18 cellular contexts compared by ENCODE assay signal in the genomic region with DNA sequence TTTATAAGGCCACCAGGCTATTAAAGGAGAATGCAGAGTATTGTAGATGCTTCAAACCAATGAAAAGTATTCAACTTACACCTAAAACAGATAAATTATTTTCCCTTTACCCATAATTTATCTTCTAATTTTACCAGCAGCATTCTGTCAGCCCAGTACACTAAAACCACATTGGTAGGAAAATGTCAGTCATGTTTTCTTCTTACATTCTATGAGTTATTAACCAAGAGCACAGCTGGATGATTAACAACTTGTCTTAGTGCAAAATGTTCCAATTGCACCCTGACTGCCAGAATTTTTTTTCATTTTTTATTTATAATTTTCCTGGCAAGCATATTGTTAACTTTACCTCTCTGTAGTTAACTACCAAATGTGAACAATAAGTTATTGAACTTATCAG.
DNase-seq lines count a peak whose midpoint lies in the region; ATAC-seq and TF ChIP-seq lines count a peak whose summit lies in the region.
"Had no signal": no experiment of that assay in that cellular context is flagged by ENCODE, and none has a peak within 500 bp of the region (broad histone marks: within the 10 kb centered on the region; RNA-seq: fewer than 3 reads in every experiment).

No MANE protein-coding gene starts in this region.

- peak; percentile 88 for ATAC-seq in activated naive CD8-positive, alpha-beta T cell treated with anti-CD3 and anti-CD28 coated beads, Interleukin-2, amount 50 U/mL, for 24 hours
- no peak for ATAC-seq in stimulated activated naive B cell treated with anti-CD40 and anti-IgM and Interleukin-4, amounts not matched to agents 10 μg/mL and 1 μg/mL and 100 μg/mL, for 72 hours (replicated peaks)
- ATAC-seq: PC-3 had no signal

- H3K4me1 ChIP-seq in tibial artery (peaks cover 0 to 24% (median 3%) of the 10 kb centered on the region in 4 donors), uterus (no peaks in the 10 kb centered on the region)

- H3K4me3 Mint-ChIP-seq in activated naive CD4-positive, alpha-beta T cell treated with anti-CD3 and anti-CD28 coated beads, Interleukin-2, amount 50 U/mL, for 24 hours = no peak overlapping the region
- no peak overlapping the region for H3K4me3 Mint-ChIP-seq in activated naive CD8-positive, alpha-beta T cell treated with anti-CD3 and anti-CD28 coated beads, Interleukin-2, amount 50 U/mL, for 24 hours
- no peak overlapping the region for H3K4me3 Mint-ChIP-seq in stimulated activated naive B cell treated with anti-CD40 and anti-IgM and Interleukin-4, amounts not matched to agents 10 μg/mL and 1 μg/mL and 100 μg/mL, for 72 hours

- H3K36me3 Mint-ChIP-seq in activated naive CD4-positive, alpha-beta T cell treated with anti-CD3 and anti-CD28 coated beads, Interleukin-2, amount 50 U/mL, for 24 hours = peaks cover 6% of the 10 kb centered on the region
- H3K36me3 Mint-ChIP-seq in activated naive CD8-positive, alpha-beta T cell treated with anti-CD3 and anti-CD28 coated beads, Interleukin-2, amount 50 U/mL, for 24 hours (ENCODE audit: low read depth) = no peaks in the 10 kb centered on the region
- no peaks in the 10 kb centered on the region for H3K36me3 Mint-ChIP-seq in stimulated activated naive B cell treated with anti-CD40 and anti-IgM and Interleukin-4, amounts not matched to agents 10 μg/mL and 1 μg/mL and 100 μg/mL, for 72 hours

- H3K27ac ChIP-seq in tibial artery = peak overlapping the region; percentile 36 to 56
- no peak overlapping the region for H3K27ac ChIP-seq in uterus
- H3K27ac ChIP-seq: C4-2B, GM23248, SJSA1 had no signal

- no peak for TF ChIP-seq POLR2A in uterus (IDR thresholded peaks at IDR 0.05)

- peaks cover 28% of the 10 kb centered on the region for H3K4me1 Mint-ChIP-seq in activated naive CD4-positive, alpha-beta T cell treated with anti-CD3 and anti-CD28 coated beads, Interleukin-2, amount 50 U/mL, for 24 hours
- peaks cover 26% of the 10 kb centered on the region for H3K4me1 Mint-ChIP-seq in activated naive CD8-positive, alpha-beta T cell treated with anti-CD3 and anti-CD28 coated beads, Interleukin-2, amount 50 U/mL, for 24 hours
- H3K4me1 Mint-ChIP-seq in stimulated activated naive B cell treated with anti-CD40 and anti-IgM and Interleukin-4, amounts not matched to agents 10 μg/mL and 1 μg/mL and 100 μg/mL, for 72 hours = no peaks in the 10 kb centered on the region

- H3K9me3 ChIP-seq in tibial artery (no peaks in the 10 kb centered on the region), uterus (no peaks in the 10 kb centered on the region)
- H3K9me3 ChIP-seq: SJSA1 had no signal

- intact Hi-C loops in tibial artery (cut with DNase I; ENCODE audit: low total_unique reads) (no loop called here), uterus (cut with DNase I; ENCODE audit: low total_unique reads) (no loop called here)

- H3K9me3 Mint-ChIP-seq in activated naive CD4-positive, alpha-beta T cell treated with anti-CD3 and anti-CD28 coated beads, Interleukin-2, amount 50 U/mL, for 24 hours = peaks cover 11% of the 10 kb centered on the region
- no peaks in the 10 kb centered on the region for H3K9me3 Mint-ChIP-seq in activated naive CD8-positive, alpha-beta T cell treated with anti-CD3 and anti-CD28 coated beads, Interleukin-2, amount 50 U/mL, for 24 hours
- H3K9me3 Mint-ChIP-seq in stimulated activated naive B cell treated with anti-CD40 and anti-IgM and Interleukin-4, amounts not matched to agents 10 μg/mL and 1 μg/mL and 100 μg/mL, for 72 hours = peaks cover 0 to 1% of the 10 kb centered on the region in 2 donors

- peak overlapping the region; percentile 52 for H3K27ac Mint-ChIP-seq in activated naive CD4-positive, alpha-beta T cell treated with anti-CD3 and anti-CD28 coated beads, Interleukin-2, amount 50 U/mL, for 24 hours
- peak overlapping the region; percentile 72 for H3K27ac Mint-ChIP-seq in activated naive CD8-positive, alpha-beta T cell treated with anti-CD3 and anti-CD28 coated beads, Interleukin-2, amount 50 U/mL, for 24 hours
- no peak overlapping the region for H3K27ac Mint-ChIP-seq in stimulated activated naive B cell treated with anti-CD40 and anti-IgM and Interleukin-4, amounts not matched to agents 10 μg/mL and 1 μg/mL and 100 μg/mL, for 72 hours

- H3K36me3 ChIP-seq in tibial artery (no peaks in the 10 kb centered on the region), uterus (no peaks in the 10 kb centered on the region)
- H3K36me3 ChIP-seq: SJSA1 had no signal

- TF ChIP-seq CTCF in tibial artery (IDR thresholded peaks at IDR 0.05) (no peak), uterus (IDR thresholded peaks at IDR 0.05) (no peak)

- H3K27me3 ChIP-seq in tibial artery (no peaks in the 10 kb centered on the region), uterus (no peaks in the 10 kb centered on the region)
- H3K27me3 ChIP-seq: SJSA1 had no signal

- H3K4me3 ChIP-seq in tibial artery (no peak overlapping the region), uterus (no peak overlapping the region)
- H3K4me3 ChIP-seq: GM23248, SJSA1 had no signal

- DNase-seq in activated naive CD4-positive, alpha-beta T cell treated with Interleukin-2 at 50 U/mL for 16 hours = no peak
- DNase-seq in activated naive CD8-positive, alpha-beta T cell treated with anti-CD3 and anti-CD28 coated beads, Interleukin-2, amount 50 U/mL, for 24 hours = no peak
- peak; percentile 39 for DNase-seq in myocyte (ENCODE audit: low read depth)
- no peak for DNase-seq in tibial artery
- no peak for DNase-seq in stimulated activated naive B cell treated with anti-CD40 and anti-IgM and Interleukin-4, amounts not matched to agents 10 μg/mL and 1 μg/mL and 100 μg/mL, for 72 hours
- DNase-seq in uterus = no peak
- DNase-seq in OCI-M2 (lab: John Stamatoyannopoulos, UW; ENCODE audit: unreplicated experiment) = no peak
- DNase-seq: COR-L47, DMS153, GM23248, MV-4-11, NCI-H1417, NCI-H187 treated with DMSO at 0.1 percent for 48 hours, NCI-H526 treated with DMSO at 0.1 percent for 48 hours, PC-3 had no signal

- H3K27me3 Mint-ChIP-seq in activated naive CD4-positive, alpha-beta T cell treated with anti-CD3 and anti-CD28 coated beads, Interleukin-2, amount 50 U/mL, for 24 hours = no peaks in the 10 kb centered on the region
- no peaks in the 10 kb centered on the region for H3K27me3 Mint-ChIP-seq in activated naive CD8-positive, alpha-beta T cell treated with anti-CD3 and anti-CD28 coated beads, Interleukin-2, amount 50 U/mL, for 24 hours
- no peaks in the 10 kb centered on the region for H3K27me3 Mint-ChIP-seq in stimulated activated naive B cell treated with anti-CD40 and anti-IgM and Interleukin-4, amounts not matched to agents 10 μg/mL and 1 μg/mL and 100 μg/mL, for 72 hours

Comparison
In these comparisons a context has a peak if more than half of its experiments do, and no peak if none do; other contexts are left out.
1. H3K27ac ChIP-seq: peak in tibial artery (2 of 2); none in uterus (0 of 2).